ENCODE assay signal across 20 cellular contexts in genomic region chr1:41397943-41398342, GRCh38. TPM values are rescaled to one million over a fixed set of nuclear protein-coding genes. Genes with fewer than 3 reads are reported as not detected.
DNase-seq lines count a peak whose midpoint lies in the region; FAIRE-seq and TF ChIP-seq lines count a peak whose summit lies in the region.
"Had no signal": no experiment of that assay in that cellular context is flagged by ENCODE, and none has a peak within 500 bp of the region (broad histone marks: within the 10 kb centered on the region; RNA-seq: fewer than 3 reads in every experiment).

No MANE protein-coding gene starts in this region.

- peaks cover 48% of the 10 kb centered on the region for H3K4me1 ChIP-seq in neural progenitor cell

- peaks cover 27% of the 10 kb centered on the region for H3F3A ChIP-seq in neural progenitor cell (ENCODE audit: low read depth)

- H3K4me2 ChIP-seq in neural progenitor cell, result no peak overlapping the region
- H3K4me2 ChIP-seq: KMS-11 had no signal

- H3K27me3 ChIP-seq in neural progenitor cell, result no peaks in the 10 kb centered on the region

- no peaks in the 10 kb centered on the region for H3K9me3 Mint-ChIP-seq in neural progenitor cell
- H3K9me3 Mint-ChIP-seq: CD4-positive, alpha-beta T cell had no signal

- peaks cover 54% of the 10 kb centered on the region for H3K4me1 Mint-ChIP-seq in neural progenitor cell

- FAIRE-seq in GM12891 (lab: Jason Lieb, UNC), result no peak
- FAIRE-seq: D721Med, G401.6, H1 had no signal

- peak; percentile 42 for DNase-seq in NCI-H1105 treated with DMSO at 0.1 percent for 48 hours (lab: John Stamatoyannopoulos, UW)
- no peak for DNase-seq in NCI-H1105 (lab: John Stamatoyannopoulos, UW)
- DNase-seq in SHP77 treated with DMSO at 0.1 percent for 48 hours (lab: John Stamatoyannopoulos, UW), result peak; percentile 23
- no peak for DNase-seq in neural progenitor cell (ENCODE audit: low spot score)
- no peak for DNase-seq in ACHN
- no peak for DNase-seq in GM12891 (ENCODE audit: insufficient read length, low spot score)
- no peak for DNase-seq in GM13977 (ENCODE audit: low spot score)
- DNase-seq: 8988T; CD4-positive, alpha-beta T cell; HCEC 1CT; NCI-H1436 treated with DMSO at 0.1 percent for 48 hours; NCI-H187 treated with DMSO at 0.1 percent for 48 hours; NCI-H446; NCI-H524 treated with DMSO at 0.1 percent for 48 hours; NCI-H774; RPMI8226 had no signal

- H3K4me3 Mint-ChIP-seq in neural progenitor cell, result peak overlapping the region; percentile 21
- H3K4me3 Mint-ChIP-seq: CD4-positive, alpha-beta T cell had no signal

- no peaks in the 10 kb centered on the region for H3K36me3 ChIP-seq in neural progenitor cell

- TF ChIP-seq POLR2A in GM12891 (IDR thresholded peaks at IDR 0.05; ENCODE audit: low read depth, low read length), result no peak

- in situ Hi-C loops in ACHN (cut with HindIII; ENCODE audit: low pct_ligation_motif_present, low pct_unique_long_range_greater_than_20kb, low sequenced_read_pairs), result no loop called here
- in situ Hi-C loops in GM13977 (cut with MboI; ENCODE audit: low pct_unique_long_range_greater_than_20kb, low sequenced_read_pairs, unreplicated experiment), result no loop called here

- H4K20me1 ChIP-seq in neural progenitor cell (ENCODE audit: low read depth), result no peaks in the 10 kb centered on the region

- no peak overlapping the region for H3K27ac ChIP-seq in neural progenitor cell
- H3K27ac ChIP-seq: KMS-11 had no signal

- no peak overlapping the region for H2AFZ ChIP-seq in neural progenitor cell (replicated peaks)

- no peak overlapping the region for H3K27ac Mint-ChIP-seq in neural progenitor cell
- H3K27ac Mint-ChIP-seq: CD4-positive, alpha-beta T cell had no signal

- H3K36me3 Mint-ChIP-seq in neural progenitor cell, result no peaks in the 10 kb centered on the region

- H3K79me2 ChIP-seq in neural progenitor cell (ENCODE audit: low read depth), result no peaks in the 10 kb centered on the region

- peaks cover 26% of the 10 kb centered on the region for H3K27me3 Mint-ChIP-seq in neural progenitor cell (ENCODE audit: insufficient read depth, low read depth)

- no peak overlapping the region for H3K4me3 ChIP-seq in neural progenitor cell

- H3K9me3 ChIP-seq in neural progenitor cell (ENCODE audit: low read depth), result no peaks in the 10 kb centered on the region

- no peak for TF ChIP-seq CTCF in neural progenitor cell (IDR thresholded peaks at IDR 0.05)
- TF ChIP-seq CTCF in GM13977 (IDR thresholded peaks at IDR 0.05; ENCODE audit: extremely low read depth, insufficient read depth, missing control alignments), result no peak

- H3K9ac ChIP-seq in neural progenitor cell, result no peak overlapping the region
- H3K9ac ChIP-seq: KMS-11 had no signal

TF ChIP-seq in GM12891, 5 proteins besides CTCF, POLR2A, EP300 and RAD21:
- no peak for TF ChIP-seq SPI1 (IDR thresholded peaks at IDR 0.05; ENCODE audit: low read depth, low read length)
- no peak for TF ChIP-seq POU2F2 (IDR thresholded peaks at IDR 0.05; ENCODE audit: low read depth, low read length)
- no peak for TF ChIP-seq PAX5 (IDR thresholded peaks at IDR 0.05; ENCODE audit: insufficient read depth, low read length, severe bottlenecking)
- no peak for TF ChIP-seq POLR2AphosphoS5 (IDR thresholded peaks at IDR 0.05; ENCODE audit: low read depth, low read length)
- no peak for TF ChIP-seq TAF1 (IDR thresholded peaks at IDR 0.05; ENCODE audit: low read depth, low read length)

RNA-seq across cellular contexts. Expression of gene FOXO6, which starts 36.7 kb away (rescaled TPM):
- 2.1 TPM in 1 of 2 replicates, not detected in the other for total RNA-seq in neural progenitor cell (ENCODE audit: low replicate concordance)
- 0.19 TPM for polyA plus RNA-seq in GM12891 (2012; ENCODE audit: low read depth, missing spikeins)

Comparison
In these comparisons a context has a peak if more than half of its experiments do, and no peak if none do; other contexts are left out.
1. DNase-seq: peak in NCI-H1105 treated with DMSO at 0.1 percent for 48 hours (single experiment) and SHP77 treated with DMSO at 0.1 percent for 48 hours (single experiment); none in NCI-H1105 (single experiment), neural progenitor cell (single experiment), ACHN (single experiment), GM12891 (single experiment) and GM13977 (single experiment).